In the genomic region with DNA sequence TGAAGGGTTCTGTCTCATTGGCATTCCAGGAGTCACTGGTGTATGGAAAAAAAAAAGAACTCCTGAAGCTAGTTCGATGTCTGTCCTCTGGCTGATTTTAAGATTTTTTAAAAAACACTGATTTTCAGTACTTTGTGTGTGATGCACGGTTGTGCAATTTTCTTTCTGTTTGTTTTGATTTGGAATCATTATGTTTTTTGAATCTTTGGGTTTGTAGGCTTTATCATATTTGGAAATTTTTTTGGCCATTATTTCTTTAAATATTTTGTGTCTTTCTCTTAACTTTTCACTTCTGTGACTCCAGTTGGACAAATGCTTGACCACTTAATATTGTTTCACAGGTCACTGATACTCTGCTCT, we compare ENCODE assay signal across 19 cellular contexts.
DNase-seq lines count a peak whose midpoint lies in the region; ATAC-seq and TF ChIP-seq lines count a peak whose summit lies in the region.
"Had no signal": no experiment of that assay in that cellular context is flagged by ENCODE, and none has a peak within 500 bp of the region (broad histone marks: within the 10 kb centered on the region; RNA-seq: fewer than 3 reads in every experiment).

No MANE protein-coding gene starts in this region.

- no peaks in the 10 kb centered on the region for H4K20me1 ChIP-seq in IMR-90 (ENCODE audit: insufficient read depth, low read length)

- H3K23ac ChIP-seq in IMR-90 (ENCODE audit: low read depth, low read length) (peak overlapping the region; percentile 8; the same call in 1 of the 2 replicates), neuronal stem cell (ENCODE audit: low read depth, low read length, poor library complexity) (no peak overlapping the region)

- H3K14ac ChIP-seq in IMR-90 (replicated peaks; ENCODE audit: low read depth, low read length) (peak overlapping the region; percentile 60), neuronal stem cell (ENCODE audit: low read length) (no peak overlapping the region)

- no CpG with 5 or more reads among the region's 2 CpGs for WGBS in IMR-90 (ENCODE audit: extremely low coverage in 2 of 2, insufficient read length in 1 of 2), 2 experiments
- no CpG with 5 or more reads among the region's 2 CpGs for WGBS in neuronal stem cell (ENCODE audit: extremely low coverage in 2 of 2, insufficient read length in 2 of 2, insufficient replicate concordance in 1 of 2), 2 donors

- peak overlapping the region; percentile 88; the same call in 1 of the 2 replicates for H4K5ac ChIP-seq in IMR-90 (ENCODE audit: low read depth, low read length)

- BruUV-seq in IMR-90 (replicated peaks; lab: Mats Ljungman, UMichigan): no TSS peak

- no peaks in the 10 kb centered on the region for H3K79me2 ChIP-seq in ACC112 (ENCODE audit: control insufficient read depth, insufficient read depth, low read length, unreplicated experiment)

- no peak overlapping the region for H2AK5ac ChIP-seq in IMR-90 (ENCODE audit: low read depth, low read length)
- no peak overlapping the region for H2AK5ac ChIP-seq in neuronal stem cell (ENCODE audit: low read depth, low read length)

- in situ Hi-C loops in IMR-90 (cut with MboI; ENCODE audit: low sequenced_read_pairs): no loop called here

- H2BK12ac ChIP-seq in neuronal stem cell (ENCODE audit: low read length): no peak overlapping the region

- H3K18ac ChIP-seq in IMR-90 (ENCODE audit: low read depth, low read length) (peak overlapping the region; percentile 7), neuronal stem cell (ENCODE audit: low read length) (no peak overlapping the region)

- H3K4me3 ChIP-seq in ACC112 (ENCODE audit: low read depth, low read length) (no peak overlapping the region), IMR-90 (ENCODE audit: insufficient read depth, low read depth, low read length) (no peak overlapping the region), neuronal stem cell (ENCODE audit: low read length in 2 of 2) (no peak overlapping the region)
- H3K4me3 ChIP-seq: MG63 had no signal

- peak overlapping the region; percentile 35; the same call in 1 of the 2 replicates for H3K27ac ChIP-seq in ACC112 (ENCODE audit: low read depth, low read length)
- H3K27ac ChIP-seq in IMR-90 (ENCODE audit: insufficient read depth, low read length): peak overlapping the region; percentile 6; the same call in 1 of the 2 replicates
- H3K27ac ChIP-seq in neuronal stem cell (replicated peaks; ENCODE audit: low read length): peak overlapping the region; percentile 33
- H3K27ac ChIP-seq: RWPE1 had no signal

- dilution Hi-C loops in IMR-90 (cut with HindIII; ENCODE audit: low sequenced_read_pairs, unreplicated experiment): no loop called here

- H3K4ac ChIP-seq in IMR-90 (ENCODE audit: low read depth, low read length) (peak overlapping the region; percentile 82), neuronal stem cell (ENCODE audit: low read length) (no peak overlapping the region)

- peak overlapping the region; percentile 17; the same call in 1 of the 2 replicates for H3K56ac ChIP-seq in IMR-90 (ENCODE audit: extremely low read depth, insufficient read depth, low read length)

- H3K4me1 ChIP-seq in ACC112 (ENCODE audit: control insufficient read depth, insufficient read depth, low read length, unreplicated experiment) (peaks cover 27% of the 10 kb centered on the region), IMR-90 (ENCODE audit: control insufficient read depth, insufficient read depth, low read length) (peaks cover 9% of the 10 kb centered on the region), neuronal stem cell (ENCODE audit: control insufficient read depth in 2 of 2, insufficient read depth in 1 of 2, low read depth in 1 of 2, low read length in 2 of 2) (peaks cover 2 to 11% of the 10 kb centered on the region in 2 donors)

- intact Hi-C loops in IMR-90 (cut with micrococcal nuclease): no loop called here

- H2BK15ac ChIP-seq in IMR-90 (ENCODE audit: low read depth, low read length) (peak overlapping the region; percentile 26; the same call in 1 of the 3 replicates), neuronal stem cell (ENCODE audit: low read length) (no peak overlapping the region)

- no peak for TF ChIP-seq POLR2A in IMR-90 (IDR thresholded peaks at IDR 0.05; ENCODE audit: low read depth, low read length)

- H2AFZ ChIP-seq in ACC112 (ENCODE audit: low read length, unreplicated experiment) (peak overlapping the region; percentile 67), IMR-90 (replicated peaks; ENCODE audit: low read length, poor library complexity) (peak overlapping the region; percentile 66), neuronal stem cell (ENCODE audit: low read length) (peak overlapping the region; percentile 62)

- H3K9me3 ChIP-seq in IMR-90 (ENCODE audit: control insufficient read depth, insufficient read depth, low read length): no peaks in the 10 kb centered on the region
- H3K9me3 ChIP-seq in neuronal stem cell (replicated peaks in 1 of 2; ENCODE audit: control insufficient read depth in 2 of 2, insufficient read depth in 1 of 2, low read depth in 1 of 2, low read length in 2 of 2): no peaks in the 10 kb centered on the region
- H3K9me3 ChIP-seq: Caco-2 had no signal

- DNase-seq in IMR-90: no peak
- DNase-seq in fibroblast of peridontal ligament (ENCODE audit: extremely low read depth): peak; percentile 50
- DNase-seq in neuronal stem cell (ENCODE audit: low spot score): no peak
- no peak for DNase-seq in GF-D8 (lab: John Stamatoyannopoulos, UW)
- DNase-seq in hepatic stellate cell (ENCODE audit: low spot score): no peak
- DNase-seq: Caco-2; CD4-positive, alpha-beta T cell; HFFc6; Kasumi-1; MG63; NCI-H1048; NCI-H1436 treated with DMSO at 0.1 percent for 48 hours; NCI-H2029; NCI-H526; PC-3; SIG-M5 had no signal

- POLR2A ChIA-PET in IMR-90 (lab: Charles Lee; ENCODE audit: unreplicated experiment): no interaction called here

- peak overlapping the region; percentile 68; the same call in 1 of the 2 replicates for H4K91ac ChIP-seq in IMR-90 (ENCODE audit: insufficient read depth, low read depth, low read length)
- no peak overlapping the region for H4K91ac ChIP-seq in neuronal stem cell (ENCODE audit: low read depth, low read length, poor library complexity)

- H3K4me2 ChIP-seq in IMR-90 (ENCODE audit: low read depth, low read length) (no peak overlapping the region; the same call in 1 of the 2 replicates), neuronal stem cell (ENCODE audit: insufficient read depth, low read length, poor library complexity, severe bottlenecking) (no peak overlapping the region)

- H3K9ac ChIP-seq in IMR-90 (ENCODE audit: low read depth, low read length) (no peak overlapping the region), neuronal stem cell (ENCODE audit: low read depth, low read length, poor library complexity) (no peak overlapping the region)

- H3K79me1 ChIP-seq in IMR-90 (ENCODE audit: low read depth in 1 of 2, low read length in 2 of 2) (0 out of 4 replicates have a peak, but pooled peaks cover 0 to 4% of the 10 kb centered on the region in 2 experiments), neuronal stem cell (ENCODE audit: low read depth, low read length) (no peaks in the 10 kb centered on the region)

- H3K36me3 ChIP-seq in ACC112 (ENCODE audit: insufficient read depth, low read length) (no peaks in the 10 kb centered on the region), IMR-90 (ENCODE audit: control insufficient read depth, insufficient read depth, low read length) (no peaks in the 10 kb centered on the region), neuronal stem cell (replicated peaks in 1 of 2; ENCODE audit: control insufficient read depth in 2 of 2, insufficient read depth in 2 of 2, low read length in 2 of 2) (no peaks in the 10 kb centered on the region)
- H3K36me3 ChIP-seq: MG63 had no signal

- peak overlapping the region; percentile 73 for H2BK120ac ChIP-seq in IMR-90 (ENCODE audit: low read depth, low read length)
- H2BK120ac ChIP-seq in neuronal stem cell (ENCODE audit: low read depth, low read length): no peak overlapping the region

- H2BK20ac ChIP-seq in IMR-90 (ENCODE audit: low read depth, low read length): peak overlapping the region; percentile 65

- TF ChIP-seq RAD21 in IMR-90 (IDR thresholded peaks at IDR 0.05; ENCODE audit: low read length): no peak

- H3K27me3 ChIP-seq in ACC112 (ENCODE audit: insufficient read depth, low read length): no peaks in the 10 kb centered on the region
- H3K27me3 ChIP-seq in IMR-90 (ENCODE audit: control insufficient read depth, insufficient read depth, low read length): no peaks in the 10 kb centered on the region
- no peaks in the 10 kb centered on the region for H3K27me3 ChIP-seq in neuronal stem cell (ENCODE audit: control insufficient read depth in 3 of 3, insufficient read depth in 3 of 3, low read depth in 1 of 3, low read length in 3 of 3)
- H3K27me3 ChIP-seq: MG63 had no signal

- CTCF ChIA-PET in IMR-90 (lab: Yijun Ruan, JAX): interaction anchor here (0.6 kb wide), 1 partner anchor 236 kb away, joined by 6 read pairs; no protein-coding TSS in a partner anchor

- H4K8ac ChIP-seq in IMR-90 (ENCODE audit: low read depth in 2 of 2, low read length in 2 of 2) (peak overlapping the region; percentile 10 to 90; a peak in 2 of 4 replicates), neuronal stem cell (ENCODE audit: low read depth, low read length) (no peak overlapping the region)

- H2BK5ac ChIP-seq in IMR-90 (ENCODE audit: low read depth, low read length, poor library complexity, severe bottlenecking): peak overlapping the region; percentile 62
- no peak overlapping the region for H2BK5ac ChIP-seq in neuronal stem cell (ENCODE audit: low read length)

- ATAC-seq in IMR-90 (ENCODE audit: low read depth): peak; percentile 17; the same call in 1 of the 2 replicates
- no peak for ATAC-seq in GM18517 (IDR thresholded peaks at IDR 0.05; ENCODE audit: unreplicated experiment)
- ATAC-seq: PC-3 had no signal

- peaks cover 4% of the 10 kb centered on the region; the same call in 1 of the 2 replicates for H3K9me1 ChIP-seq in IMR-90 (ENCODE audit: insufficient read depth, low read length)

- no peak overlapping the region for H2AK9ac ChIP-seq in IMR-90 (replicated peaks; ENCODE audit: low read depth, low read length, poor library complexity)

- TF ChIP-seq CTCF in IMR-90 (conservative IDR thresholded peaks at IDR 0.05; ENCODE audit: low read depth, low read length): no peak

TF ChIP-seq in IMR-90, 13 proteins besides CTCF, POLR2A, EP300 and RAD21:
- TF ChIP-seq RCOR1 (IDR thresholded peaks at IDR 0.05; ENCODE audit: insufficient replicate concordance, low read length) (no peak), CEBPB (IDR thresholded peaks at IDR 0.05; ENCODE audit: low read depth, low read length) (peak; percentile 70; the same call in 1 of the 2 replicates), RFX5 (IDR thresholded peaks at IDR 0.05; ENCODE audit: low read depth, low read length) (no peak), MAFK (IDR thresholded peaks at IDR 0.05; ENCODE audit: low read depth, low read length) (no peak)
